ENCODE assay signal across 8 cellular contexts in genomic region chr11:65491614-65492386, GRCh38. TPM values are rescaled to one million over a fixed set of nuclear protein-coding genes. Genes with fewer than 3 reads are reported as not detected.
DNase-seq lines count a peak whose midpoint lies in the region; ATAC-seq and TF ChIP-seq lines count a peak whose summit lies in the region.

No MANE protein-coding gene starts in this region.

- H3F3A ChIP-seq in GM23338 (replicated peaks; ENCODE audit: low read depth), result peaks cover 14% of the 10 kb centered on the region

- H4K20me1 ChIP-seq in GM23338 (replicated peaks; ENCODE audit: insufficient read depth), result no peaks in the 10 kb centered on the region

- no peaks in the 10 kb centered on the region; the same call in 1 of the 2 replicates for H3K79me2 ChIP-seq in GM23338 (replicated peaks; ENCODE audit: insufficient read depth)

- intact Hi-C loops in tibial artery (cut with DNase I; ENCODE audit: low total_unique reads), result no loop called here

- peak overlapping the region; percentile 29; the same call in 2 of the 3 replicates for H3K4me3 Mint-ChIP-seq in GM23338

- peak overlapping the region; percentile 54; the same call in 1 of the 2 replicates for H3K4me2 ChIP-seq in GM23338

- H3K27me3 ChIP-seq in AG04450 (ENCODE audit: control insufficient read depth, insufficient read depth, low read length) (no peaks in the 10 kb centered on the region), GM23338 (ENCODE audit: insufficient read depth) (no peaks in the 10 kb centered on the region), tibial artery (no peaks in the 10 kb centered on the region)

- DNase-seq in AG04450 (ENCODE audit: low read depth, low spot score), result no peak
- peak; percentile 79 for DNase-seq in GM23338 (ENCODE audit: low spot score)
- DNase-seq in NCI-H748 treated with DMSO at 0.1 percent for 48 hours (lab: John Stamatoyannopoulos, UW), result peak; percentile 59
- peak; percentile 98 for DNase-seq in coronary artery (ENCODE audit: low spot score)
- DNase-seq in medulla oblongata (ENCODE audit: extremely low spot score), result peak; percentile 79
- peak; percentile 90 to 96 for DNase-seq in tibial artery
- no peak for DNase-seq in DMS 273 (lab: John Stamatoyannopoulos, UW; ENCODE audit: unreplicated experiment)

- H3K27ac Mint-ChIP-seq in GM23338, result peak overlapping the region; percentile 84

- POLR2A ChIA-PET in AG04450 (lab: Yijun Ruan, JAX), result interaction anchor here (0.5 to 21.9 kb wide), 10 partner anchors 8 to 69 kb away, joined by 3 to 999 read pairs (median 16); partner anchors contain the start of genes MALAT1 and NEAT1

- H3K27ac ChIP-seq in AG04450 (ENCODE audit: low read depth, low read length), result peak overlapping the region; percentile 100
- no peak overlapping the region; the same call in 1 of the 2 replicates for H3K27ac ChIP-seq in GM23338 (ENCODE audit: low read depth)
- peak overlapping the region; percentile 97 to 98 for H3K27ac ChIP-seq in coronary artery
- H3K27ac ChIP-seq in tibial artery, result peak overlapping the region; percentile 97 to 99

- CTCF ChIA-PET in AG04450 (lab: Charles Lee), result interaction anchor here (0.5 to 2.6 kb wide), 3 partner anchors 13 to 1145 kb away, joined by 3 to 17 read pairs (median 3); no protein-coding TSS in a partner anchor

- ATAC-seq in GM23338 (peak; percentile 15), HG03159 (IDR thresholded peaks at IDR 0.05; ENCODE audit: unreplicated experiment) (no peak)

- H3K9me3 Mint-ChIP-seq in GM23338, result no peaks in the 10 kb centered on the region; the same call in 2 of the 3 replicates

- H3K4me1 Mint-ChIP-seq in GM23338, result peaks cover 80% of the 10 kb centered on the region

- H3K4me3 ChIP-seq in AG04450 (ENCODE audit: low read depth, low read length) (no peak overlapping the region), GM23338 (no peak overlapping the region), coronary artery (peak overlapping the region; percentile 42), tibial artery (peak overlapping the region; percentile 17 to 31)

- H3K27me3 Mint-ChIP-seq in GM23338 (ENCODE audit: insufficient read depth, low read depth, poor library complexity), result peaks cover 30% of the 10 kb centered on the region

- H3K9me2 ChIP-seq in GM23338 (ENCODE audit: insufficient read depth), result no peaks in the 10 kb centered on the region

- H3K36me3 ChIP-seq in GM23338 (ENCODE audit: insufficient read depth) (no peaks in the 10 kb centered on the region), tibial artery (no peaks in the 10 kb centered on the region)

- H3K36me3 Mint-ChIP-seq in GM23338 (ENCODE audit: low read depth), result no peaks in the 10 kb centered on the region

- no peak overlapping the region for H2AFZ ChIP-seq in GM23338

- H3K4me1 ChIP-seq in GM23338 (ENCODE audit: insufficient read depth) (peaks cover 72% of the 10 kb centered on the region), tibial artery (peaks cover 28 to 96% (median 89%) of the 10 kb centered on the region in 4 donors)

- H3K9me3 ChIP-seq in AG04450 (ENCODE audit: control insufficient read depth, insufficient read depth, low read length) (no peaks in the 10 kb centered on the region; the same call in 1 of the 2 replicates), tibial artery (no peaks in the 10 kb centered on the region)

- no peak for TF ChIP-seq CTCF in AG04450 (IDR thresholded peaks at IDR 0.05; ENCODE audit: low read depth, low read length)
- no peak for TF ChIP-seq CTCF in GM23338 (conservative IDR thresholded peaks at IDR 0.05; ENCODE audit: low read depth in 2 of 2)
- TF ChIP-seq CTCF in coronary artery (IDR thresholded peaks at IDR 0.05), result no peak
- TF ChIP-seq CTCF in tibial artery (IDR thresholded peaks at IDR 0.05), result no peak

TF ChIP-seq in GM23338, 12 proteins besides CTCF, POLR2A, EP300 and RAD21 (continues in another document):
- TF ChIP-seq POLR2AphosphoS5 (IDR thresholded peaks at IDR 0.05; ENCODE audit: low read depth) (no peak), EZH2phosphoT487 (IDR thresholded peaks at IDR 0.05; ENCODE audit: unreplicated experiment) (no peak), STAT1 (IDR thresholded peaks at IDR 0.05; ENCODE audit: unreplicated experiment) (no peak), EZH2 (IDR thresholded peaks at IDR 0.05; ENCODE audit: low read depth, unreplicated experiment) (no peak), CREB1 (CRISPR knock-in tag; IDR thresholded peaks at IDR 0.05; ENCODE audit: low read depth) (no peak), ZNF331 (CRISPR knock-in tag; IDR thresholded peaks at IDR 0.05; ENCODE audit: low read depth) (no peak), ETS1 (IDR thresholded peaks at IDR 0.05) (no peak), REST (IDR thresholded peaks at IDR 0.05; ENCODE audit: unreplicated experiment) (no peak), JUNB (IDR thresholded peaks at IDR 0.05; ENCODE audit: unreplicated experiment) (no peak), NANOG (IDR thresholded peaks at IDR 0.05; ENCODE audit: borderline replicate concordance) (no peak)

RNA-seq across cellular contexts. Expression of gene MALAT1, which starts 7.0 kb away (rescaled TPM):
- polyA plus RNA-seq in AG04450 (2011; rRNA removed), result 1,149 and 1,465 TPM in 2 replicates
- 15,934 and 21,970 TPM in 2 replicates for polyA minus RNA-seq in AG04450 (2011; rRNA and poly(A)+ RNA removed)
- total RNA-seq in GM23338 (2014; rRNA removed; shearing (Covaris generic)), result 1,789 and 2,206 TPM in 2 replicates
- polyA plus RNA-seq in GM23338 (2016; fragmentation: Nextera tagmentation; extraction: Ambion mirVana), result 4,618 and 6,020 TPM in 2 replicates

RNA-seq across cellular contexts. Expression of gene SCYL1, which starts 33.1 kb away (rescaled TPM):
- polyA plus RNA-seq in AG04450 (2011; rRNA removed) (60.9 and 90.0 TPM in 2 replicates), GM23338 (2016; fragmentation: Nextera tagmentation; extraction: Ambion mirVana) (52.7 and 61.7 TPM in 2 replicates)
- 55.8 and 101 TPM in 2 replicates for polyA minus RNA-seq in AG04450 (2011; rRNA and poly(A)+ RNA removed)
- total RNA-seq in GM23338 (2014; rRNA removed; shearing (Covaris generic)), result 55.1 and 66.1 TPM in 2 replicates

Comparison
In these comparisons a context has a peak if more than half of its experiments do, and no peak if none do; other contexts are left out.
1. DNase-seq: peak in GM23338 (single experiment), NCI-H748 treated with DMSO at 0.1 percent for 48 hours (single experiment), coronary artery (single experiment), medulla oblongata (single experiment) and tibial artery (2 of 2); none in AG04450 (single experiment) and DMS 273 (single experiment).
2. H3K4me3 ChIP-seq: peak in coronary artery (single experiment) and tibial artery (2 of 2); none in AG04450 (single experiment) and GM23338 (single experiment).